Comparison of ENCODE assay signal across 1 cellular context in the genomic region with DNA sequence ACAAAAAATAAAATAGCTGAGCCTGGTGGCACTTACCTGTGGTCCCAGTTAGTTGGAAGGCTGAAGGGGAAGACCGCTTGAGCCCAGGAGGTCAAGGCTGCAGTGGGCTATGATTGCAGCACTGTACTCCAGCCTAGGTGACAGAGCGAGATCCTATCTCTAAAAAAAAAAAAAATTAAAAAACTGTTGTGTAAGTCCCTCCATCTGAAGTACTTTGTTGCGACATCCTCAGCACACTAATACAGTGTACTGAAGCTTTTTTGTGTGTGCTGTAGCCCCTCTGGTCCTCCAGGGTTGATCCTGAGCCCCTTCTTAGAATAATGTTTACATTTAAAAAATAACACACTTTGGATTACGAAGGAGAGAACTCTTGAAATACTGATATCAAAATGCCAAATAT.
A peak's percentile ranks its signal among the peaks of the same experiment; 100 is the strongest.
TF ChIP-seq lines count a peak whose summit lies in the region.

No MANE protein-coding gene starts in this region.

TF ChIP-seq in HepG2, 621 proteins besides CTCF, POLR2A, EP300 and RAD21 (continued from another document):
- TF ChIP-seq HMG20A (CRISPR knock-in tag; IDR thresholded peaks at IDR 0.05; ENCODE audit: borderline replicate concordance) = peak; percentile 41; the same call in 1 of the 2 replicates
- TF ChIP-seq GATAD2A (CRISPR knock-in tag; IDR thresholded peaks at IDR 0.05) = peak; percentile 54
- TF ChIP-seq, protein P1, sequence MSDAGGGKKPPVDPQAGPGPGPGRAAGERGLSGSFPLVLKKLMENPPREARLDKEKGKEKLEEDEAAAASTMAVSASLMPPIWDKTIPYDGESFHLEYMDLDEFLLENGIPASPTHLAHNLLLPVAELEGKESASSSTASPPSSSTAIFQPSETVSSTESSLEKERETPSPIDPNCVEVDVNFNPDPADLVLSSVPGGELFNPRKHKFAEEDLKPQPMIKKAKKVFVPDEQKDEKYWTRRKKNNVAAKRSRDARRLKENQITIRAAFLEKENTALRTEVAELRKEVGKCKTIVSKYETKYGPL (CRISPR knock-in tag; IDR thresholded peaks at IDR 0.05) = 0 out of 2 replicates have a peak, but pooled peaks have one; percentile 30
- TF ChIP-seq, protein P2, sequence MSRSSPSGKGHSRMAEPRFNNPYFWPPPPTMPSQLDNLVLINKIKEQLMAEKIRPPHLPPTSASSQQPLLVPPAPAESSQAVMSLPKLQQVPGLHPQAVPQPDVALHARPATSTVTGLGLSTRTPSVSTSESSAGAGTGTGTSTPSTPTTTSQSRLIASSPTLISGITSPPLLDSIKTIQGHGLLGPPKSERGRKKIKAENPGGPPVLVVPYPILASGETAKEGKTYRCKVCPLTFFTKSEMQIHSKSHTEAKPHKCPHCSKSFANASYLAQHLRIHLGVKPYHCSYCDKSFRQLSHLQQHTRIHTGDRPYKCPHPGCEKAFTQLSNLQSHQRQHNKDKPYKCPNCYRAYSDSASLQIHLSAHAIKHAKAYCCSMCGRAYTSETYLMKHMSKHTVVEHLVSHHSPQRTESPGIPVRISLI (CRISPR knock-in tag; IDR thresholded peaks at IDR 0.05; ENCODE audit: borderline replicate concordance) = peak; percentile 88
- peak; percentile 89 for TF ChIP-seq CEBPG (CRISPR knock-in tag; IDR thresholded peaks at IDR 0.05)
- TF ChIP-seq ZNF746 (CRISPR knock-in tag; IDR thresholded peaks at IDR 0.05) = no peak
- TF ChIP-seq, protein P3, sequence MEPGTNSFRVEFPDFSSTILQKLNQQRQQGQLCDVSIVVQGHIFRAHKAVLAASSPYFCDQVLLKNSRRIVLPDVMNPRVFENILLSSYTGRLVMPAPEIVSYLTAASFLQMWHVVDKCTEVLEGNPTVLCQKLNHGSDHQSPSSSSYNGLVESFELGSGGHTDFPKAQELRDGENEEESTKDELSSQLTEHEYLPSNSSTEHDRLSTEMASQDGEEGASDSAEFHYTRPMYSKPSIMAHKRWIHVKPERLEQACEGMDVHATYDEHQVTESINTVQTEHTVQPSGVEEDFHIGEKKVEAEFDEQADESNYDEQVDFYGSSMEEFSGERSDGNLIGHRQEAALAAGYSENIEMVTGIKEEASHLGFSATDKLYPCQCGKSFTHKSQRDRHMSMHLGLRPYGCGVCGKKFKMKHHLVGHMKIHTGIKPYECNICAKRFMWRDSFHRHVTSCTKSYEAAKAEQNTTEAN (CRISPR knock-in tag; conservative IDR thresholded peaks at IDR 0.05) = no peak
- no peak for TF ChIP-seq ZNF24 (IDR thresholded peaks at IDR 0.05)
- TF ChIP-seq CEBPB (IDR thresholded peaks at IDR 0.05; ENCODE audit: borderline replicate concordance, low read depth, low read length) = peak; percentile 90
- no peak for TF ChIP-seq MTA1 (CRISPR knock-in tag; IDR thresholded peaks at IDR 0.05; ENCODE audit: borderline replicate concordance)
- peak; percentile 36; the same call in 1 of the 2 replicates for TF ChIP-seq RARA (CRISPR knock-in tag; IDR thresholded peaks at IDR 0.05)
- TF ChIP-seq THYN1 (CRISPR knock-in tag; IDR thresholded peaks at IDR 0.05; ENCODE audit: borderline replicate concordance, low read depth) = no peak
- peak; percentile 52 for TF ChIP-seq NR2F6 (IDR thresholded peaks at IDR 0.05)
- peak; percentile 25; the same call in 1 of the 2 replicates for TF ChIP-seq NR2F6 (CRISPR knock-in tag; IDR thresholded peaks at IDR 0.05)
